Comparison of ENCODE assay signal across 27 cellular contexts in genomic region chr11:86369668-86370067, GRCh38. TPM values are rescaled to one million over a fixed set of nuclear protein-coding genes. Genes with fewer than 3 reads are reported as not detected.
"Had no signal": no experiment of that assay in that cellular context is flagged by ENCODE, and none has a peak within 500 bp of the region (broad histone marks: within the 10 kb centered on the region; RNA-seq: fewer than 3 reads in every experiment).

No MANE protein-coding gene starts in this region.

- H3K27ac Mint-ChIP-seq: activated B cell treated with CpG ODN at 0.5 μM for 24 hours; activated naive CD4-positive, alpha-beta T cell treated with anti-CD3 and anti-CD28 coated beads for 36 hours; activated naive CD8-positive, alpha-beta T cell; activated T-helper 17 cell treated with anti-CD3 and anti-CD28 coated beads, Interleukin-2, amount 50 U/mL, for 72 hours; T-helper 17 cell had no signal

- DNase-seq: activated B cell treated with CpG ODN at 0.5 μM for 24 hours; activated CD4-positive, alpha-beta T cell treated with anti-CD3 and anti-CD28 coated beads for 1 hour; activated CD4-positive, alpha-beta T cell treated with anti-CD3 and anti-CD28 coated beads, Interleukin-2, amount 10 ng/mL, durations not matched to agents 24 days and 14 days; activated CD4-positive, alpha-beta T cell treated with anti-CD3 and anti-CD28 coated beads, Interleukin-2, amount 50 U/mL, for 48 hours; activated CD8-positive, alpha-beta memory T cell treated with anti-CD3 and anti-CD28 coated beads for 24 hours; activated gamma-delta T cell; activated naive CD4-positive, alpha-beta T cell treated with anti-CD3 and anti-CD28 coated beads for 36 hours; activated T-cell treated with anti-CD3 and anti-CD28 coated beads for 4 hours; activated T-cell treated with anti-CD3 and anti-CD28 coated beads, Interleukin-2, amount 50 U/mL, for 48 hours; amygdala; Karpas-422; NCI-H1105; NCI-H1436; NCI-H1694 treated with DMSO at 0.1 percent for 48 hours; NCI-H2029 treated with DMSO at 0.1 percent for 48 hours; NCI-H345; NCI-H510A treated with DMSO at 0.1 percent for 48 hours; PC-9; SHP77 treated with DMSO at 0.1 percent for 48 hours; T-helper 17 cell; T-helper 9 cell had no signal

- H3K4me3 ChIP-seq: PC-9 had no signal

- H3K36me3 Mint-ChIP-seq: brain had no signal

- H3K4me3 Mint-ChIP-seq: activated B cell treated with CpG ODN at 0.5 μM for 24 hours; activated CD4-positive, alpha-beta T cell treated with anti-CD3 and anti-CD28 coated beads, Interleukin-2, amount 10 ng/mL, durations not matched to agents 24 days and 14 days; activated naive CD4-positive, alpha-beta T cell treated with anti-CD3 and anti-CD28 coated beads for 36 hours; activated naive CD8-positive, alpha-beta T cell; activated T-helper 17 cell treated with anti-CD3 and anti-CD28 coated beads, Interleukin-2, amount 50 U/mL, for 72 hours; brain; T-helper 17 cell had no signal

- H3K4me2 ChIP-seq: PC-9 had no signal

- H3K4me1 Mint-ChIP-seq: activated B cell treated with CpG ODN at 0.5 μM for 24 hours; activated T-helper 17 cell treated with anti-CD3 and anti-CD28 coated beads, Interleukin-2, amount 50 U/mL, for 72 hours; T-helper 17 cell had no signal

- ATAC-seq: activated T-helper 17 cell treated with anti-CD3 and anti-CD28 coated beads, Interleukin-2, amount 50 U/mL, for 72 hours; T-helper 17 cell had no signal

- H3K27me3 Mint-ChIP-seq: brain had no signal

- H3K9me3 Mint-ChIP-seq: activated B cell treated with CpG ODN at 0.5 μM for 24 hours; activated naive CD4-positive, alpha-beta T cell treated with anti-CD3 and anti-CD28 coated beads for 36 hours; activated T-helper 17 cell treated with anti-CD3 and anti-CD28 coated beads, Interleukin-2, amount 50 U/mL, for 72 hours had no signal

- H2AFZ ChIP-seq: PC-9 had no signal

- FAIRE-seq: astrocyte, TTC549 had no signal

- H3K27ac ChIP-seq: PC-9 had no signal

RNA-seq across cellular contexts. Expression of gene CCDC81, which starts 5.0 kb away (rescaled TPM):
- total RNA-seq: SK-MEL-5 had no signal
